In the genomic region with DNA sequence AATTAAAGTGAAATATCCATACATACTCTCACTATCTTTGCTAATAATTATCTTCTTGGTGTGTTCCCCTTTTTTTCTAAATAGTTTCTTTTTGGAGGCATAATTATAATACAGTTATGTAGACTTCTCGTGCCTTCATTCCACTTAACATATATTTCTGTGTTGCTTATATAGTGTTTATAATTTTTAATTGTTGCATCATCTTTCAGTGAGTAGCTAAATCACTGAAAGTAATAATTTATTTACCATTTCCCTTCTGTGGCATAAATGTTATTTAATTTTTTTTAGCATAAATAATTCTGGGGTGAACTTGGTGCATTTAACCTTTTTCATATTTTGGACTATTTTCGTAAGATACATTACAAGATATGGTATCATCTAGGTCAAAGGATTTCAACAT, we compare ENCODE assay signal across 20 cellular contexts. TPM values are rescaled to one million over a fixed set of nuclear protein-coding genes. Genes with fewer than 3 reads are reported as not detected.
DNase-seq lines count a peak whose midpoint lies in the region; ATAC-seq, FAIRE-seq and TF ChIP-seq lines count a peak whose summit lies in the region.
"Had no signal": no experiment of that assay in that cellular context is flagged by ENCODE, and none has a peak within 500 bp of the region (broad histone marks: within the 10 kb centered on the region; RNA-seq: fewer than 3 reads in every experiment).

No MANE protein-coding gene starts in this region.

- peaks cover 49% of the 10 kb centered on the region for H3K4me1 Mint-ChIP-seq in activated T-helper 1 cell treated with anti-CD3 and anti-CD28 coated beads, Interleukin-12 subunit alpha, Interleukin-12 subunit beta, Interleukin-2, Interleukin-4 antibody, amounts not matched to agents 30 ng/mL and 10 ng/mL and 1 ng/mL, durations not matched to agents 14 hours and 24 hours and 36 hours (ENCODE audit: low read depth)
- peaks cover 45 to 47% of the 10 kb centered on the region in 2 donors for H3K4me1 Mint-ChIP-seq in immature natural killer cell

- no peaks in the 10 kb centered on the region for H3K9me3 Mint-ChIP-seq in activated T-helper 1 cell treated with anti-CD3 and anti-CD28 coated beads, Interleukin-12 subunit alpha, Interleukin-12 subunit beta, Interleukin-2, Interleukin-4 antibody, amounts not matched to agents 30 ng/mL and 10 ng/mL and 1 ng/mL, durations not matched to agents 14 hours and 24 hours and 36 hours
- no peaks in the 10 kb centered on the region for H3K9me3 Mint-ChIP-seq in immature natural killer cell

- 98% methylated on average over 2 of the region's 2 CpGs for WGBS in HepG2 (ENCODE audit: low lambda C conversion rate)
- WGBS in right lobe of liver (ENCODE audit: insufficient coverage, low coverage, low lambda C conversion rate, missing lambda C conversion rate): 81% methylated on average over 2 of the region's 2 CpGs
- 68 to 71% methylated on average over 2 of the region's 2 CpGs for WGBS in pancreas, 2 donors
- WGBS in body of pancreas, 2 donors: 91 to 96% methylated on average over 2 of the region's 2 CpGs

- ATAC-seq in HepG2 (no peak), right lobe of liver (no peak), pancreas (no peak), body of pancreas (no peak), GM19467 (IDR thresholded peaks at IDR 0.05; ENCODE audit: unreplicated experiment) (no peak)

- H3K4me3 ChIP-seq in HepG2 (replicated peaks in 1 of 3; ENCODE audit: insufficient read depth in 1 of 3, low read depth in 2 of 3, low read length in 3 of 3): no peak overlapping the region
- no peak overlapping the region for H3K4me3 ChIP-seq in right lobe of liver
- no peak overlapping the region for H3K4me3 ChIP-seq in pancreas
- no peak overlapping the region for H3K4me3 ChIP-seq in body of pancreas
- H3K4me3 ChIP-seq: Peyer's patch had no signal

- H3K27ac ChIP-seq in HepG2 (ENCODE audit: extremely low read length, insufficient read depth, low read length) (no peak overlapping the region), right lobe of liver (no peak overlapping the region), pancreas (no peak overlapping the region), body of pancreas (no peak overlapping the region)
- H3K27ac ChIP-seq: C4-2B, Peyer's patch had no signal

- no peaks in the 10 kb centered on the region for H3K27me3 Mint-ChIP-seq in activated T-helper 1 cell treated with anti-CD3 and anti-CD28 coated beads, Interleukin-12 subunit alpha, Interleukin-12 subunit beta, Interleukin-2, Interleukin-4 antibody, amounts not matched to agents 30 ng/mL and 10 ng/mL and 1 ng/mL, durations not matched to agents 14 hours and 24 hours and 36 hours (ENCODE audit: insufficient read depth)
- H3K27me3 Mint-ChIP-seq in immature natural killer cell (ENCODE audit: low read depth in 3 of 3): peaks cover 0 to 9% (median 3%) of the 10 kb centered on the region in 3 donors

- peaks cover 74% of the 10 kb centered on the region for H3K36me3 Mint-ChIP-seq in activated T-helper 1 cell treated with anti-CD3 and anti-CD28 coated beads, Interleukin-12 subunit alpha, Interleukin-12 subunit beta, Interleukin-2, Interleukin-4 antibody, amounts not matched to agents 30 ng/mL and 10 ng/mL and 1 ng/mL, durations not matched to agents 14 hours and 24 hours and 36 hours (ENCODE audit: low read depth)
- peaks cover 13 to 33% (median 18%) of the 10 kb centered on the region in 3 donors for H3K36me3 Mint-ChIP-seq in immature natural killer cell

- TF ChIP-seq EP300 in HepG2 (IDR thresholded peaks at IDR 0.05; ENCODE audit: low read depth in 2 of 2, low read length in 2 of 2) (no peak), HepG2 (CRISPR knock-in tag; IDR thresholded peaks at IDR 0.05; ENCODE audit: borderline replicate concordance) (no peak)

- H3K36me3 ChIP-seq in HepG2 (replicated peaks in 1 of 2; ENCODE audit: control insufficient read depth in 1 of 2, insufficient read depth in 2 of 2, low read length in 2 of 2) (peaks cover 15 to 57% of the 10 kb centered on the region in 2 experiments), right lobe of liver (peaks cover 0 to 44% (median 27%) of the 10 kb centered on the region in 4 donors), pancreas (peaks cover 0 to 18% (median 17%) of the 10 kb centered on the region in 3 donors), body of pancreas (replicated peaks in 1 of 2; ENCODE audit: insufficient read depth in 1 of 2, low read depth in 2 of 2) (peaks cover 0 to 23% of the 10 kb centered on the region in 2 donors)

- H3K9ac ChIP-seq in HepG2 (ENCODE audit: insufficient read depth, low read depth, low read length): no peak overlapping the region

- POLR2A ChIA-PET in HepG2 (lab: Yijun Ruan, JAX): no interaction called here

- peaks cover 2% of the 10 kb centered on the region for H3K79me2 ChIP-seq in HepG2 (ENCODE audit: insufficient read depth, low read length)

- H3K27me3 ChIP-seq in HepG2 (ENCODE audit: control insufficient read depth in 1 of 2, insufficient read depth in 2 of 2, low read length in 2 of 2) (no peaks in the 10 kb centered on the region), right lobe of liver (no peaks in the 10 kb centered on the region), pancreas (no peaks in the 10 kb centered on the region), body of pancreas (no peaks in the 10 kb centered on the region)
- H3K27me3 ChIP-seq: Peyer's patch had no signal

- no TSS peak for BruUV-seq in HepG2 (replicated peaks; lab: Mats Ljungman, UMichigan)

- DNase-seq in HepG2 (ENCODE audit: low spot score): no peak
- no peak for DNase-seq in right lobe of liver
- DNase-seq in activated T-helper 1 cell treated with anti-CD3 and anti-CD28 coated beads, Interleukin-12 subunit alpha, Interleukin-12 subunit beta, Interleukin-2, Interleukin-4 antibody, amounts not matched to agents 30 ng/mL and 10 ng/mL and 1 ng/mL, durations not matched to agents 14 hours and 24 hours and 36 hours (ENCODE audit: low spot score): no peak
- DNase-seq in immature natural killer cell: no peak
- DNase-seq in pancreas: no peak
- no peak for DNase-seq in MV-4-11 (lab: John Stamatoyannopoulos, UW)
- no peak for DNase-seq in body of pancreas
- DNase-seq: EL, GF-D8, KG1, NCI-H1105, NCI-H2029, NCI-H345, NCI-H524, NCI-H82, Peyer's patch had no signal

- H3K9me3 ChIP-seq in HepG2 (ENCODE audit: low read length): no peaks in the 10 kb centered on the region
- no peaks in the 10 kb centered on the region for H3K9me3 ChIP-seq in right lobe of liver
- no peaks in the 10 kb centered on the region for H3K9me3 ChIP-seq in pancreas
- H3K9me3 ChIP-seq in body of pancreas: no peaks in the 10 kb centered on the region
- H3K9me3 ChIP-seq: Peyer's patch had no signal

- TF ChIP-seq CTCF in HepG2 (CRISPR knock-in tag; IDR thresholded peaks at IDR 0.05) (no peak), right lobe of liver (IDR thresholded peaks at IDR 0.05) (no peak), pancreas (IDR thresholded peaks at IDR 0.05) (no peak), body of pancreas (IDR thresholded peaks at IDR 0.05) (no peak)

- no peak overlapping the region for H2AFZ ChIP-seq in HepG2 (ENCODE audit: low read length)

- no peaks in the 10 kb centered on the region for H4K20me1 ChIP-seq in HepG2 (ENCODE audit: insufficient read depth, low read length)

- H3K4me3 Mint-ChIP-seq in activated T-helper 1 cell treated with anti-CD3 and anti-CD28 coated beads, Interleukin-12 subunit alpha, Interleukin-12 subunit beta, Interleukin-2, Interleukin-4 antibody, amounts not matched to agents 30 ng/mL and 10 ng/mL and 1 ng/mL, durations not matched to agents 14 hours and 24 hours and 36 hours: no peak overlapping the region
- no peak overlapping the region for H3K4me3 Mint-ChIP-seq in immature natural killer cell

- peak overlapping the region; percentile 7 for H3K27ac Mint-ChIP-seq in activated T-helper 1 cell treated with anti-CD3 and anti-CD28 coated beads, Interleukin-12 subunit alpha, Interleukin-12 subunit beta, Interleukin-2, Interleukin-4 antibody, amounts not matched to agents 30 ng/mL and 10 ng/mL and 1 ng/mL, durations not matched to agents 14 hours and 24 hours and 36 hours
- H3K27ac Mint-ChIP-seq in immature natural killer cell: peak overlapping the region; percentile 7 to 85 (median 58)

- H3K4me1 ChIP-seq in HepG2 (ENCODE audit: insufficient read depth, low read length) (peaks cover 28% of the 10 kb centered on the region), right lobe of liver (peaks cover 0 to 22% (median 3%) of the 10 kb centered on the region in 4 donors), pancreas (no peaks in the 10 kb centered on the region), body of pancreas (no peaks in the 10 kb centered on the region)
- H3K4me1 ChIP-seq: Peyer's patch had no signal

- no peak overlapping the region for H3K4me2 ChIP-seq in HepG2 (ENCODE audit: low read depth, low read length)

- FAIRE-seq in HepG2 (lab: Jason Lieb, UNC) (no peak), pancreas (lab: Jason Lieb, UNC) (peak; percentile 26)
- FAIRE-seq: GM19239, H54 had no signal

- intact Hi-C loops in HepG2 (cut with micrococcal nuclease; ENCODE audit: unreplicated experiment): no loop called here
- intact Hi-C loops in right lobe of liver (cut with DNase I): no loop called here
- intact Hi-C loops in activated T-helper 1 cell treated with anti-CD3 and anti-CD28 coated beads, Interleukin-12 subunit alpha, Interleukin-12 subunit beta, Interleukin-2, Interleukin-4 antibody, amounts not matched to agents 30 ng/mL and 10 ng/mL and 1 ng/mL, durations not matched to agents 14 hours and 24 hours and 36 hours (cut with micrococcal nuclease): no loop called here
- intact Hi-C loops in pancreas (cut with DNase I): no loop called here
- intact Hi-C loops in body of pancreas (cut with DNase I): no loop called here

- TF ChIP-seq RAD21 in HepG2 (CRISPR knock-in tag; IDR thresholded peaks at IDR 0.05): no peak

- in situ Hi-C loops in HepG2 (cut with HindIII; ENCODE audit: extremely low pct_ligation_motif_present, low pct_unique_long_range_greater_than_20kb): no loop called here

- CTCF ChIA-PET in HepG2 (lab: Yijun Ruan, JAX; ENCODE audit: low intra/inter-chr PET ratio, low total read pairs): no interaction called here

- TF ChIP-seq POLR2A in HepG2 (IDR thresholded peaks at IDR 0.05; ENCODE audit: insufficient read depth in 1 of 2, low read depth in 2 of 2, low read length in 2 of 2): no peak
- no peak for TF ChIP-seq POLR2A in right lobe of liver (IDR thresholded peaks at IDR 0.05)
- no peak for TF ChIP-seq POLR2A in body of pancreas (IDR thresholded peaks at IDR 0.05)

RNA-seq across cellular contexts. Expression of gene SMAP2, which starts 38.3 kb away (rescaled TPM):
- total RNA-seq in HepG2 (2016; rRNA removed; fragmentation: Illumina TruSeq; extraction: Trizol) (19.0 and 21.2 TPM in 2 replicates), right lobe of liver (10 to 100 TPM; 23.7 to 41.5 (median 36.2) TPM), pancreas (10 to 100 TPM in 3 of 6 donors, 1 to 10 TPM in 3; 7.2 to 26.1 (median 12.3) TPM), body of pancreas (10 to 100 TPM; 21.4 to 24.6 TPM)
- 3.7 and 4.1 TPM in 2 replicates for total RNA-seq in HepG2 (2016; cell fraction: cytosol; rRNA removed; fragmentation: Illumina TruSeq; extraction: Trizol; ENCODE audit: low read depth)
- 17.0 and 17.7 TPM in 2 replicates for total RNA-seq in HepG2 (2016; cell fraction: insoluble cytoplasmic fraction; rRNA removed; fragmentation: Illumina TruSeq; extraction: Trizol)
- total RNA-seq in HepG2 (2016; cell fraction: membrane; rRNA removed; fragmentation: Illumina TruSeq; extraction: Trizol): 9.4 and 9.9 TPM in 2 replicates
- total RNA-seq in HepG2 (2016; cell fraction: nucleus; rRNA removed; fragmentation: Illumina TruSeq; extraction: Trizol): 12.5 and 12.6 TPM in 2 replicates
- polyA plus RNA-seq in HepG2 (2011; rRNA removed) (22.3 and 22.5 TPM in 2 replicates), immature natural killer cell (100 to 1,000 TPM; 166 to 280 (median 170) TPM), pancreas (10 to 100 TPM in 1 of 2 donors, 1 to 10 TPM in 1; 9.6 to 19.0 TPM)
- polyA plus RNA-seq in HepG2 (2011; cell fraction: cytosol; rRNA removed): 19.5 and 21.2 TPM in 2 replicates
- 14.7 and 15.6 TPM in 2 replicates for polyA plus RNA-seq in HepG2 (2011; cell fraction: nucleus; rRNA removed)
- 22.4 and 36.2 TPM in 2 replicates for polyA plus RNA-seq in HepG2 (2012)
- polyA plus RNA-seq in HepG2 (2016; cell fraction: cytosol; fragmentation: Illumina TruSeq; extraction: Trizol; ENCODE audit: low read depth): 2.5 and 2.8 TPM in 2 replicates
- 24.0 and 32.1 TPM in 2 replicates for polyA plus RNA-seq in HepG2 (2016; cell fraction: insoluble cytoplasmic fraction; fragmentation: Illumina TruSeq; extraction: Trizol; ENCODE audit: low read depth)
- polyA plus RNA-seq in HepG2 (2016; cell fraction: membrane; fragmentation: Illumina TruSeq; extraction: Trizol; ENCODE audit: low read depth): 10.0 and 10.2 TPM in 2 replicates
- 29.2 and 32.0 TPM in 2 replicates for polyA plus RNA-seq in HepG2 (2016; cell fraction: nucleus; fragmentation: Illumina TruSeq; extraction: Trizol; ENCODE audit: insufficient read depth, low read depth)
- 14.4 and 37.7 TPM in 2 replicates for polyA minus RNA-seq in HepG2 (2011; rRNA and poly(A)+ RNA removed; ENCODE audit: low replicate concordance)
- polyA minus RNA-seq in HepG2 (2011; cell fraction: cytosol; rRNA and poly(A)+ RNA removed): 14.2 and 14.6 TPM in 2 replicates
- polyA minus RNA-seq in HepG2 (2011; cell fraction: nucleus; rRNA and poly(A)+ RNA removed): 12.0 and 16.8 TPM in 2 replicates
- total RNA-seq in activated T-helper 1 cell treated with anti-CD3 and anti-CD28 coated beads, Interleukin-12 subunit alpha, Interleukin-12 subunit beta, Interleukin-2, Interleukin-4 antibody, amounts not matched to agents 30 ng/mL and 10 ng/mL and 1 ng/mL, durations not matched to agents 14 hours and 24 hours and 36 hours: 196 and 201 TPM in 2 replicates

RNA-seq across cellular contexts. Expression of gene ZFP69B, which starts 38.4 kb away (rescaled TPM):
- total RNA-seq in HepG2 (2016; rRNA removed; fragmentation: Illumina TruSeq; extraction: Trizol) (7.7 and 10.8 TPM in 2 replicates), right lobe of liver (1 to 10 TPM in 3 of 6 experiments, under 1 TPM in 3; 0.14 to 1.5 (median 0.87) TPM), pancreas (1 to 10 TPM; 1.0 to 2.4 (median 2.1) TPM), body of pancreas (1 to 10 TPM in 1 of 2 donors, under 1 TPM in 1; 0.66 to 1.8 TPM)
- 1.2 and 2.3 TPM in 2 replicates for total RNA-seq in HepG2 (2016; cell fraction: cytosol; rRNA removed; fragmentation: Illumina TruSeq; extraction: Trizol; ENCODE audit: low read depth)
- total RNA-seq in HepG2 (2016; cell fraction: insoluble cytoplasmic fraction; rRNA removed; fragmentation: Illumina TruSeq; extraction: Trizol): 7.8 and 10.0 TPM in 2 replicates
- 6.5 and 6.8 TPM in 2 replicates for total RNA-seq in HepG2 (2016; cell fraction: membrane; rRNA removed; fragmentation: Illumina TruSeq; extraction: Trizol)
- 7.1 TPM in 2 replicates for total RNA-seq in HepG2 (2016; cell fraction: nucleus; rRNA removed; fragmentation: Illumina TruSeq; extraction: Trizol)
- polyA plus RNA-seq in HepG2 (2011; rRNA removed) (4.6 and 4.9 TPM in 2 replicates), immature natural killer cell (1 to 10 TPM in 1 of 3 donors, under 1 TPM in 1, not detected in 1; 0.92 to 1.3 TPM), pancreas (under 1 TPM; 0.85 to 0.95 TPM)
- 2.2 and 3.9 TPM in 2 replicates for polyA plus RNA-seq in HepG2 (2011; cell fraction: cytosol; rRNA removed)
- polyA plus RNA-seq in HepG2 (2011; cell fraction: nucleus; rRNA removed): 2.4 and 3.6 TPM in 2 replicates
- polyA plus RNA-seq in HepG2 (2012): 6.1 and 7.8 TPM in 2 replicates
- polyA plus RNA-seq in HepG2 (2016; cell fraction: cytosol; fragmentation: Illumina TruSeq; extraction: Trizol; ENCODE audit: low read depth): 1.3 and 1.9 TPM in 2 replicates
- 8.4 and 8.8 TPM in 2 replicates for polyA plus RNA-seq in HepG2 (2016; cell fraction: insoluble cytoplasmic fraction; fragmentation: Illumina TruSeq; extraction: Trizol; ENCODE audit: low read depth)
- 3.3 and 3.5 TPM in 2 replicates for polyA plus RNA-seq in HepG2 (2016; cell fraction: membrane; fragmentation: Illumina TruSeq; extraction: Trizol; ENCODE audit: low read depth)
- 7.3 and 8.2 TPM in 2 replicates for polyA plus RNA-seq in HepG2 (2016; cell fraction: nucleus; fragmentation: Illumina TruSeq; extraction: Trizol; ENCODE audit: insufficient read depth, low read depth)
- 0.75 and 2.9 TPM in 2 replicates for polyA minus RNA-seq in HepG2 (2011; rRNA and poly(A)+ RNA removed; ENCODE audit: low replicate concordance)
- 4.3 and 5.0 TPM in 2 replicates for polyA minus RNA-seq in HepG2 (2011; cell fraction: cytosol; rRNA and poly(A)+ RNA removed)
- 11.3 and 17.8 TPM in 2 replicates for polyA minus RNA-seq in HepG2 (2011; cell fraction: nucleus; rRNA and poly(A)+ RNA removed)
- total RNA-seq in activated T-helper 1 cell treated with anti-CD3 and anti-CD28 coated beads, Interleukin-12 subunit alpha, Interleukin-12 subunit beta, Interleukin-2, Interleukin-4 antibody, amounts not matched to agents 30 ng/mL and 10 ng/mL and 1 ng/mL, durations not matched to agents 14 hours and 24 hours and 36 hours: 5.1 and 5.8 TPM in 2 replicates
